ENCODE assay signal across 8 cellular contexts in the genomic region with DNA sequence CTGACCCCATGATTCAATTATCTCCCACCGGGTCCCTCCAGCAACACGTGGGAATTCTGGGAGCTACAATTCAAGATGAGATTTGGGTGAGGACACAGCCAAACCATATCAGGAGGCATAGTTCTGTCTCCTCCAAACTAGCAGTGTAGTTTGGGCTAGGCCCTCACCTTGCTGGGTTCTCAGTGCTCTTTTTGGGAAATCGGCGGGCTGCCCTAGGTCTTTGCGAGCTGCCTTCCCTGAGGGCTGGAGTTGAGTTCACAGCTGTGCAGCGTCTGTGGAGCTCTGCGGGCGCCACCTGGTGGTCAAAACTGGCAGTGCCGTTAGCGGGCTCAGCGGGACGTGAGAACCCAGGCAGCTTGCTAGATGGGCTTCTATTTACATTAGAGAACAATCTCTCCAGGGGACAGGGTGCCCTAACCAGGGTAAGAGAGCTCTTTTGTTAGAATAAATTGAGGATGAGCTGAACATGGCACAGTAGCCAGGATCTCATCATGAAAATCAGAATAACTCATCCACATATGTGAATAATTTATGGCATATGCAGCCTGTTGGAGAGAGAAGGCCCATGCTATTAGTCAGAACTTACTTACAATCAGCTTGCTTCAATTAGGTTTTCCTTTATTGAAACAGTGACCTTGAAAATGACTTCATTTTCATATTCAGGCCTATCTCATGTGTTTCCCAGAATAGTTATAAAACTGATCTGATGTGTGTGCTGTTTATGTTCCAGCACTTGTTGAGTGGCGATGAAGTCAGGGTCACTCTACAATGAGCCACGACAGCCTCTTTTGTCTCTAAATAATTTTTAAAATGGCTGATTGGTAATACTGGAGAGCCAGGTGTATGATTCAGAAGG. TPM values are rescaled to one million over a fixed set of nuclear protein-coding genes. Genes with fewer than 3 reads are reported as not detected.
DNase-seq lines count a peak whose midpoint lies in the region; ATAC-seq and TF ChIP-seq lines count a peak whose summit lies in the region.

No MANE protein-coding gene starts in this region.

- DNase-seq in Ammon's horn (ENCODE audit: low spot score), result peak; percentile 87
- peak; percentile 78 for DNase-seq in NCI-H2171 treated with DMSO at 0.1 percent for 48 hours (lab: John Stamatoyannopoulos, UW)
- DNase-seq in WERI-Rb-1, result peak; percentile 89
- DNase-seq in T47D (ENCODE audit: low read depth in 1 of 2, low spot score in 1 of 2), result peak; percentile 50 to 73
- DNase-seq in kidney epithelial cell (ENCODE audit: low read depth), result peak; percentile 39
- peak; percentile 83 for DNase-seq in stimulated activated CD4-positive, alpha-beta T cell treated with anti-CD3 and anti-CD28 coated beads, Interleukin-1b, Interleukin-23, amount 100 ng/mL, for 48 hours

- in situ Hi-C loops in T47D (cut with HindIII; ENCODE audit: low pct_unique_long_range_greater_than_20kb, low sequenced_read_pairs), result no loop called here

- peak; percentile 98 for ATAC-seq in GM18907 (IDR thresholded peaks at IDR 0.05; ENCODE audit: unreplicated experiment)
- ATAC-seq in HG03103 (IDR thresholded peaks at IDR 0.05; ENCODE audit: low read depth, unreplicated experiment), result peak; percentile 96

- no peaks in the 10 kb centered on the region for H3K36me3 ChIP-seq in WERI-Rb-1
- no peaks in the 10 kb centered on the region for H3K36me3 ChIP-seq in kidney epithelial cell (ENCODE audit: control insufficient read depth, insufficient read depth, low read length)

- peak overlapping the region; percentile 18 for H3K4me3 ChIP-seq in WERI-Rb-1 (ENCODE audit: low read depth, low read length)
- H3K4me3 ChIP-seq in kidney epithelial cell (ENCODE audit: low read depth, low read length), result no peak overlapping the region

- TF ChIP-seq CTCF in WERI-Rb-1 (IDR thresholded peaks at IDR 0.05; ENCODE audit: low read depth, low read length) (peak; percentile 94), kidney epithelial cell (IDR thresholded peaks at IDR 0.05; ENCODE audit: insufficient read depth, low read length, poor library complexity, severe bottlenecking) (peak; percentile 97)

- no peaks in the 10 kb centered on the region for H3K9me3 ChIP-seq in WERI-Rb-1 (ENCODE audit: severe bottlenecking)

- no peaks in the 10 kb centered on the region for H3K27me3 ChIP-seq in WERI-Rb-1 (ENCODE audit: insufficient read depth, low read depth, severe bottlenecking)
- H3K27me3 ChIP-seq in kidney epithelial cell (ENCODE audit: control insufficient read depth, insufficient read depth, low read length), result no peaks in the 10 kb centered on the region

- H3K27ac ChIP-seq in WERI-Rb-1, result no peak overlapping the region

RNA-seq across cellular contexts. Expression of a gene that starts 27.4 kb away (rescaled TPM):
- 135 and 167 TPM in 2 replicates for total RNA-seq in kidney epithelial cell

Comparison
In these comparisons a context has a peak if more than half of its experiments do, and no peak if none do; other contexts are left out.
1. DNase-seq: peak in every context shown above with its lines; median percentile 89 in WERI-Rb-1; 87 in Ammon's horn; 83 in stimulated activated CD4-positive, alpha-beta T cell treated with anti-CD3 and anti-CD28 coated beads, Interleukin-1b, Interleukin-23, amount 100 ng/mL, for 48 hours; 78 in NCI-H2171 treated with DMSO at 0.1 percent for 48 hours; 62 in T47D; 39 in kidney epithelial cell.